1 cellular context compared by ENCODE assay signal in genomic region chr3:184016820-184017671, GRCh38.
TF ChIP-seq lines count a peak whose summit lies in the region.

No MANE protein-coding gene starts in this region.

TF ChIP-seq in K562, 482 proteins besides CTCF, POLR2A, EP300 and RAD21 (continued from another document):
- TF ChIP-seq ZNF592 (IDR thresholded peaks at IDR 0.05) (peak; percentile 58), ZBTB9 (CRISPR knock-in tag; IDR thresholded peaks at IDR 0.05) (0 out of 2 replicates have a peak, but pooled peaks have one; percentile 15), KAT2B (IDR thresholded peaks at IDR 0.05; ENCODE audit: low read depth, low read length) (no peak)
